In genomic region chr14:52792097-52792415, GRCh38 we compare ENCODE assay signal across 8 cellular contexts. TPM values are rescaled to one million over a fixed set of nuclear protein-coding genes. Genes with fewer than 3 reads are reported as not detected.
DNase-seq lines count a peak whose midpoint lies in the region; ATAC-seq and TF ChIP-seq lines count a peak whose summit lies in the region.

No MANE protein-coding gene starts in this region.

- H3K27me3 Mint-ChIP-seq in mesothelial cell of epicardium (ENCODE audit: low read depth) = no peaks in the 10 kb centered on the region

- H2AFZ ChIP-seq in mammary epithelial cell (ENCODE audit: low read depth, low read length) = peak overlapping the region; percentile 93

- peaks cover 43% of the 10 kb centered on the region for H3K79me2 ChIP-seq in mammary epithelial cell (ENCODE audit: insufficient read depth, low read length)

- no peaks in the 10 kb centered on the region for H3K27me3 ChIP-seq in heart right ventricle
- no peaks in the 10 kb centered on the region for H3K27me3 ChIP-seq in mammary epithelial cell (ENCODE audit: insufficient read depth, low read length)
- H3K27me3 ChIP-seq in aorta (ENCODE audit: control insufficient read depth in 1 of 2, insufficient read depth in 2 of 2, low read length in 1 of 2) = no peaks in the 10 kb centered on the region

- TSS peak; percentile 75 for BruUV-seq in mammary epithelial cell (replicated peaks; lab: Mats Ljungman, UMichigan)

- H3K9me3 Mint-ChIP-seq in mesothelial cell of epicardium = peaks cover 4% of the 10 kb centered on the region

- in situ Hi-C loops in mammary epithelial cell (cut with MboI; ENCODE audit: low sequenced_read_pairs in 2 of 2) = no loop called here

- H3K27ac Mint-ChIP-seq in mesothelial cell of epicardium = peak overlapping the region; percentile 97

- H3K27ac ChIP-seq in heart right ventricle = peak overlapping the region; percentile 67 to 94 (median 88)
- H3K27ac ChIP-seq in mammary epithelial cell (ENCODE audit: insufficient read depth, low read depth, low read length) = peak overlapping the region; percentile 89
- H3K27ac ChIP-seq in aorta (ENCODE audit: low read depth in 1 of 2, low read length in 2 of 2) = peak overlapping the region; percentile 68 to 99

- WGBS in heart right ventricle, 2 donors = 76 to 78% methylated on average over 7 of the region's 7 CpGs
- 74% methylated on average over 7 of the region's 7 CpGs for WGBS in mammary epithelial cell (ENCODE audit: low coverage, missing lambda C conversion rate)
- 70% methylated on average over 7 of the region's 7 CpGs for WGBS in aorta, 2 donors

- peak overlapping the region in 9 of 10 donors; percentile 51 to 93 (median 75) for H3K4me3 ChIP-seq in heart right ventricle
- H3K4me3 ChIP-seq in mammary epithelial cell (replicated peaks in 1 of 3; ENCODE audit: insufficient read depth in 1 of 3, low read depth in 2 of 3, low read length in 3 of 3) = peak overlapping the region; percentile 31 to 49 (median 44)
- H3K4me3 ChIP-seq in aorta (ENCODE audit: low read length in 2 of 2) = peak overlapping the region; percentile 28 to 61

- peak overlapping the region; percentile 65 for H3K9ac ChIP-seq in mammary epithelial cell (ENCODE audit: insufficient read depth, low read length)

- DNase-seq in heart right ventricle (no peak), Right ventricle myocardium superior (no peak), mammary epithelial cell (no peak), mesothelial cell of epicardium (ENCODE audit: low spot score in 2 of 2, unreplicated experiment in 2 of 2) (no peak), aorta (no peak), NCI-H2081 treated with DMSO at 0.1 percent for 48 hours (lab: John Stamatoyannopoulos, UW) (no peak)
- DNase-seq in activated CD8-positive, alpha-beta memory T cell treated with anti-CD3 and anti-CD28 coated beads, Interleukin-2, amount 50 U/mL, for 4 hours = no peak

- H3K4me3 Mint-ChIP-seq in mesothelial cell of epicardium = peak overlapping the region; percentile 87

- no peak for ATAC-seq in heart right ventricle
- no peak for ATAC-seq in Right ventricle myocardium superior (ENCODE audit: poor library complexity)
- ATAC-seq in aorta (ENCODE audit: low FRiP score) = no peak
- ATAC-seq in GM21526 (IDR thresholded peaks at IDR 0.05; ENCODE audit: low FRiP score, unreplicated experiment) = no peak

- dilution Hi-C loops in mammary epithelial cell (cut with HindIII; ENCODE audit: low sequenced_read_pairs) = no loop called here

- TF ChIP-seq CTCF in heart right ventricle (IDR thresholded peaks at IDR 0.05) (no peak), mammary epithelial cell (conservative IDR thresholded peaks at IDR 0.05 in 1 of 2, IDR thresholded peaks at IDR 0.05 in 1 of 2; ENCODE audit: extremely low read depth in 1 of 2, insufficient read depth in 1 of 2, low read depth in 1 of 2, low read length in 2 of 2) (no peak), mesothelial cell of epicardium (IDR thresholded peaks at IDR 0.05; ENCODE audit: unreplicated experiment) (no peak)

- no peaks in the 10 kb centered on the region for H3K36me3 ChIP-seq in heart right ventricle
- no peaks in the 10 kb centered on the region for H3K36me3 ChIP-seq in mammary epithelial cell (ENCODE audit: insufficient read depth, low read length)
- no peaks in the 10 kb centered on the region for H3K36me3 ChIP-seq in aorta (ENCODE audit: control insufficient read depth in 1 of 2, insufficient read depth in 2 of 2, low read length in 1 of 2)

- H4K20me1 ChIP-seq in mammary epithelial cell (ENCODE audit: insufficient read depth, low read length) = no peaks in the 10 kb centered on the region

- peaks cover 27% of the 10 kb centered on the region for H3K4me1 Mint-ChIP-seq in mesothelial cell of epicardium

- intact Hi-C loops in heart right ventricle (cut with DNase I) (loop anchor here in 1 of 10 donors (10.0 kb wide), 1 partner anchor 237 kb away; the partner anchor contains the start of genes GPR137C and TXNDC16), Right ventricle myocardium superior (cut with DNase I) (no loop called here), mammary epithelial cell (cut with micrococcal nuclease) (loop anchor here (5.0 kb wide), 1 partner anchor 360 kb away; the partner anchor contains the start of gene DDHD1), aorta (cut with DNase I) (loop anchor here in 1 of 2 donors (1.0 kb wide), 1 partner anchor 8 kb away; no protein-coding TSS in a partner anchor)

- H3K4me2 ChIP-seq in mammary epithelial cell (ENCODE audit: insufficient read depth, low read depth, low read length) = peak overlapping the region; percentile 86

- H3K4me1 ChIP-seq in heart right ventricle (peaks cover 0 to 30% (median 20%) of the 10 kb centered on the region in 9 donors), mammary epithelial cell (ENCODE audit: insufficient read depth, low read length) (peaks cover 9% of the 10 kb centered on the region), aorta (ENCODE audit: control insufficient read depth in 1 of 2, insufficient read depth in 2 of 2, low read length in 2 of 2) (no peaks in the 10 kb centered on the region)

- H3K36me3 Mint-ChIP-seq in mesothelial cell of epicardium = no peaks in the 10 kb centered on the region

- CTCF ChIA-PET in mammary epithelial cell (lab: Charles Lee; ENCODE audit: low non-redundant PET) = interaction anchor here (0.7 kb wide), 1 partner anchor 632 kb away, joined by 7 read pairs; no protein-coding TSS in a partner anchor

- no peaks in the 10 kb centered on the region for H3K9me3 ChIP-seq in heart right ventricle
- H3K9me3 ChIP-seq in mammary epithelial cell (replicated peaks; ENCODE audit: insufficient read depth, low read length) = no peaks in the 10 kb centered on the region
- no peaks in the 10 kb centered on the region for H3K9me3 ChIP-seq in aorta (ENCODE audit: control insufficient read depth, low read length)

RNA-seq across cellular contexts. Expression of gene GNPNAT1, which starts 0.6 kb away (rescaled TPM):
- total RNA-seq in heart right ventricle = 10 to 100 TPM in 1 of 10 donors, 1 to 10 TPM in 9; 4.5 to 12.7 (median 5.3) TPM
- polyA plus RNA-seq in heart right ventricle = 10 to 100 TPM in 1 of 2 donors, 1 to 10 TPM in 1; 2.1 to 10.2 TPM
- 5.8 TPM for total RNA-seq in Right ventricle myocardium superior
- 10 to 100 TPM; 24.0 to 44.9 TPM for total RNA-seq in mammary epithelial cell
- polyA plus RNA-seq in mammary epithelial cell = 23.4 TPM
- 27.6 TPM for polyA minus RNA-seq in mammary epithelial cell
- 17.4 to 19.7 TPM (median 17.8 TPM) in 3 replicates for total RNA-seq in mesothelial cell of epicardium
- 10 to 100 TPM; 17.6 to 32.4 TPM for total RNA-seq in aorta
- 10 to 100 TPM in 1 of 2 donors, 1 to 10 TPM in 1; 9.8 to 16.3 TPM for polyA plus RNA-seq in aorta
